In the genomic region with DNA sequence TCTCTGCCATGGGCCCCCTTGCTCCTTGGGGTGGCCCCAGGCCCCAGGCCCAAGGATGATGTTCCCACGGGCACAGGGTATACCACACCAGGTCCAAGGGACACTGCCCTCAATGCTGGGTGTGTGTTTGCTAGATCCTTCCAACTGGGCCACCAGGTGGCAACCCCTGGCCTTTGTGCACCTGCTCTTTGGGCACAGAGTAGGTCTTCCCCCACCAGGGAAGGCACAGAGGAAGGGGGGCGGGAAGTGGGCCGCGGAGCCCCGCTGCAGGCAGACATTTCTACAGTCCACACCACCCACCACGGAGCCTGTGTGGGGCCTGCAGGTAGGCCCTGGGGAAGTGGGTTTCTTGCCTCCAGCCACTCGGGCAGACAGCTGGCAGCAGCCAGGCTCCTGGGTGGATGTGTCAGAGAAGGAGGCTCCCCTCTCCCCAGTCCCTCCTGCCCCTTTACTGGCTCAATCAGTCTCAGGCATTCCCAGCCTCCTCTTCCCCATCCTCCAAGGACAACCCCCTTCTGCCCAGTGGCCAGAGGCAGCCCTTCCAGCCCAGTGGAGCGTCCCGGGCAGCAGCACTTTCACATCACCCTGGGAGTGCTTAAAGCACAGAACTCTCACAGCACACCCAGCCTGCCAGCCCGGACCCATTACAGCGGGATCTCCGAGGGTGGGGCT, we compare ENCODE assay signal across 14 cellular contexts. TPM values are rescaled to one million over a fixed set of nuclear protein-coding genes. Genes with fewer than 3 reads are reported as not detected.
A peak's percentile ranks its signal among the peaks of the same experiment; 100 is the strongest.
DNase-seq lines count a peak whose midpoint lies in the region; ATAC-seq, FAIRE-seq and TF ChIP-seq lines count a peak whose summit lies in the region.
"Had no signal": no experiment of that assay in that cellular context is flagged by ENCODE, and none has a peak within 500 bp of the region (broad histone marks: within the 10 kb centered on the region; RNA-seq: fewer than 3 reads in every experiment).

No MANE protein-coding gene starts in this region.

- H3K27ac Mint-ChIP-seq in immature natural killer cell = peak overlapping the region in 1 of 6 donors; percentile 59

- no peak for TF ChIP-seq CTCF in DND-41 (IDR thresholded peaks at IDR 0.05; ENCODE audit: borderline replicate concordance, extremely low read depth, low read length, poor library complexity, severe bottlenecking)
- peak; percentile 24; the same call in 1 of the 2 replicates for TF ChIP-seq CTCF in OCI-LY3 (IDR thresholded peaks at IDR 0.05; ENCODE audit: low read depth, low read length)
- TF ChIP-seq CTCF in epithelial cell of proximal tubule (conservative IDR thresholded peaks at IDR 0.05; ENCODE audit: low read depth, low read length) = peak; percentile 41

- no peak overlapping the region for H3K4me3 ChIP-seq in DND-41 (ENCODE audit: low read depth in 1 of 2, low read length in 2 of 2)
- no peak overlapping the region for H3K4me3 ChIP-seq in OCI-LY3 (ENCODE audit: low read length)
- no peak overlapping the region for H3K4me3 ChIP-seq in epithelial cell of proximal tubule (ENCODE audit: low read depth, low read length)
- H3K4me3 ChIP-seq: hepatocyte had no signal

- H3K27ac ChIP-seq in DND-41 (ENCODE audit: low read length) (no peak overlapping the region), OCI-LY3 (ENCODE audit: low read length) (no peak overlapping the region)
- H3K27ac ChIP-seq: hepatocyte had no signal

- peaks cover 0 to 8% (median 4%) of the 10 kb centered on the region in 3 donors for H3K36me3 Mint-ChIP-seq in immature natural killer cell

- H3K9me3 Mint-ChIP-seq in immature natural killer cell = no peaks in the 10 kb centered on the region

- peaks cover 15 to 17% of the 10 kb centered on the region in 2 donors for H3K4me1 Mint-ChIP-seq in immature natural killer cell

- H3K27me3 Mint-ChIP-seq in immature natural killer cell (ENCODE audit: low read depth in 3 of 3) = peaks cover 1 to 5% (median 4%) of the 10 kb centered on the region in 3 donors
- H3K27me3 Mint-ChIP-seq: progenitor cell of endocrine pancreas had no signal

- H3K4me2 ChIP-seq in DND-41 (ENCODE audit: insufficient read depth, low read length) (no peak overlapping the region), OCI-LY3 (ENCODE audit: low read length) (no peak overlapping the region)
- H3K4me2 ChIP-seq: hepatocyte had no signal

- H2AFZ ChIP-seq in DND-41 (ENCODE audit: low read depth, low read length) = no peak overlapping the region
- no peak overlapping the region for H2AFZ ChIP-seq in OCI-LY3 (ENCODE audit: low read depth, low read length)
- H2AFZ ChIP-seq: hepatocyte had no signal

- H4K20me1 ChIP-seq in DND-41 (ENCODE audit: insufficient read depth, low read length) = no peaks in the 10 kb centered on the region
- peaks cover 8% of the 10 kb centered on the region; the same call in 1 of the 2 replicates for H4K20me1 ChIP-seq in OCI-LY3 (ENCODE audit: insufficient read depth, low read length)

- H3K36me3 ChIP-seq in DND-41 (ENCODE audit: insufficient read depth, low read length) (peaks cover 30% of the 10 kb centered on the region), OCI-LY3 (replicated peaks; ENCODE audit: low read depth, low read length) (peaks cover 58% of the 10 kb centered on the region)

- H3K27me3 ChIP-seq in DND-41 (ENCODE audit: insufficient read depth, low read length, poor library complexity) (no peaks in the 10 kb centered on the region), OCI-LY3 (ENCODE audit: low read depth, low read length) (no peaks in the 10 kb centered on the region)
- H3K27me3 ChIP-seq: hepatocyte had no signal

- ATAC-seq in DND-41 (ENCODE audit: insufficient read depth, low read depth) = peak; percentile 46; the same call in 1 of the 3 replicates

- DNase-seq in DND-41 (peak; percentile 21), epithelial cell of proximal tubule (ENCODE audit: low read depth) (peak; percentile 67), retina (peak; percentile 42), immature natural killer cell (no peak), SW480 (ENCODE audit: low spot score) (no peak), A172 (ENCODE audit: low spot score) (no peak), GM19239 (ENCODE audit: insufficient read length, low spot score) (no peak)
- DNase-seq: activated gamma-delta T cell; NCI-H2107; stimulated activated CD4-positive, alpha-beta T cell treated with anti-CD3 and anti-CD28 coated beads, Interleukin-2, amount 100 ng/mL, for 24 hours; T-helper 1 cell had no signal

- no peaks in the 10 kb centered on the region for H3K9me3 ChIP-seq in DND-41 (ENCODE audit: insufficient read depth, low read length, severe bottlenecking)
- no peaks in the 10 kb centered on the region for H3K9me3 ChIP-seq in OCI-LY3 (ENCODE audit: insufficient read depth, low read length)

- H3K4me1 ChIP-seq in DND-41 (ENCODE audit: insufficient read depth, low read length) (no peaks in the 10 kb centered on the region), OCI-LY3 (ENCODE audit: low read length) (peaks cover 9% of the 10 kb centered on the region)

- H3K79me2 ChIP-seq in DND-41 (ENCODE audit: insufficient read depth, low read length) (no peaks in the 10 kb centered on the region), OCI-LY3 (ENCODE audit: low read length) (no peaks in the 10 kb centered on the region)
- H3K79me2 ChIP-seq: hepatocyte had no signal

- H3K4me3 Mint-ChIP-seq in immature natural killer cell = no peak overlapping the region

- H3K9ac ChIP-seq in DND-41 (ENCODE audit: low read depth, low read length) (no peak overlapping the region), OCI-LY3 (ENCODE audit: low read length) (no peak overlapping the region)

- FAIRE-seq in GM19239 (lab: Jason Lieb, UNC) = no peak

RNA-seq across cellular contexts. Expression of a gene that starts 21.6 kb away (rescaled TPM):
- total RNA-seq in epithelial cell of proximal tubule = 30.6 and 42.1 TPM in 2 replicates
- 10 to 100 TPM in 2 of 3 donors, 1 to 10 TPM in 1; 8.1 to 20.8 (median 15.2) TPM for polyA plus RNA-seq in immature natural killer cell
- total RNA-seq in A172 (2014; rRNA removed; shearing (Covaris generic)) = 4.7 and 9.9 TPM in 2 replicates

RNA-seq across cellular contexts. Expression of a gene that starts 41.8 kb away (rescaled TPM):
- total RNA-seq in epithelial cell of proximal tubule = 5.6 and 13.5 TPM in 2 replicates
- 10 to 100 TPM in 1 of 3 donors, 1 to 10 TPM in 2; 3.3 to 11.4 (median 4.2) TPM for polyA plus RNA-seq in immature natural killer cell
- total RNA-seq in A172 (2014; rRNA removed; shearing (Covaris generic)) = 6.2 and 10.1 TPM in 2 replicates

RNA-seq across cellular contexts. Expression of a gene that starts 49.4 kb away (rescaled TPM):
- 51.9 and 90.2 TPM in 2 replicates for total RNA-seq in epithelial cell of proximal tubule
- 10 to 100 TPM; 12.1 to 50.7 (median 30.3) TPM for polyA plus RNA-seq in immature natural killer cell
- total RNA-seq in A172 (2014; rRNA removed; shearing (Covaris generic)) = 21.5 and 33.8 TPM in 2 replicates

Comparison
In these comparisons a context has a peak if more than half of its experiments do, and no peak if none do; other contexts are left out.
1. DNase-seq: peak in DND-41 (single experiment), epithelial cell of proximal tubule (single experiment) and retina (single experiment); none in immature natural killer cell (0 of 3), SW480 (single experiment), A172 (single experiment) and GM19239 (single experiment).